Comparison of ENCODE assay signal across 25 cellular contexts in the genomic region with DNA sequence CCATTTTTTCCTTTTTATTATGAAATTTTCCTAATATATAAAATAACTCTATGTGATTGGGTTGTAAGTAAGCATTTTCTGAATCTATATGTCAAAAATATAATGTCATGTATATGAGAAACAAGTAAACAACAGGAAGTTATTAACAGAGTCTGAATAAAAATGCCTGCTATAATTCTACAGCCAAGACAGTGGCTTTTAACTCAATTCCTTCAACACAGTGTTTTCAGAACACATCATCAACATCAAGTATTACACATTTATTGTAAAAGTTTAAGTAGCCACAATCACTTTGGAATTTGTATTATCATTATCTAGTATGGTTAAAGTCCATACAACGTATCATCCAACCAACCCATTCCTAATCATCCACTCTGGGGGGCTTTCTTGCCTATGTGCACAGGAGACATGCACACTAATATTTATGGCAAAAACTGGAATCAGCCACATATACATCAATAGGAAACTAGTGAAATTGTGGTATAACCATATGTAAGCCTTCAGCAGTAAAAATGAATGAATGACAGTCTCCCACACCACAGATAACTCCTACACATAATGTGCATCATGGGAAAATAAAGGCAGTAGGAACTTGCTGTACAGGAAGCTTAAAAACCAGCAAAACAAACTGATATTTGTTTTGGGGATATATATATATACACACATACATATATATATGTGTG. TPM values are rescaled to one million over a fixed set of nuclear protein-coding genes. Genes with fewer than 3 reads are reported as not detected.
A peak's percentile ranks its signal among the peaks of the same experiment; 100 is the strongest.
DNase-seq lines count a peak whose midpoint lies in the region; ATAC-seq, FAIRE-seq and TF ChIP-seq lines count a peak whose summit lies in the region.
"Had no signal": no experiment of that assay in that cellular context is flagged by ENCODE, and none has a peak within 500 bp of the region (broad histone marks: within the 10 kb centered on the region; RNA-seq: fewer than 3 reads in every experiment).

No MANE protein-coding gene starts in this region.

- peak; percentile 57 for ATAC-seq in activated CD4-positive, alpha-beta T cell treated with anti-CD3 and anti-CD28 coated beads for 36 hours
- ATAC-seq in activated CD8-positive, alpha-beta T cell treated with anti-CD3 and anti-CD28 coated beads for 36 hours, result peak; percentile 77
- ATAC-seq in pancreas, result no peak
- ATAC-seq: A549; CD8-positive, alpha-beta T cell; GM12878 had no signal

- no peaks in the 10 kb centered on the region for H3K4me1 ChIP-seq in pancreas
- H3K4me1 ChIP-seq: A549 had no signal

- no peak for TF ChIP-seq CTCF in activated CD8-positive, alpha-beta T cell treated with anti-CD3 and anti-CD28 coated beads for 36 hours (IDR thresholded peaks at IDR 0.05)
- no peak for TF ChIP-seq CTCF in pancreas (IDR thresholded peaks at IDR 0.05)

- CTCF ChIA-PET in activated CD4-positive, alpha-beta T cell treated with anti-CD3 and anti-CD28 coated beads for 36 hours (lab: Charles Lee), result interaction anchor here (0.6 kb wide), 1 partner anchor 31 kb away, joined by 3 read pairs; no protein-coding TSS in a partner anchor
- CTCF ChIA-PET in activated CD8-positive, alpha-beta T cell treated with anti-CD3 and anti-CD28 coated beads for 36 hours (lab: Charles Lee), result no interaction called here
- CTCF ChIA-PET in activated naive CD4-positive, alpha-beta T cell treated with anti-CD3 and anti-CD28 coated beads for 36 hours (lab: Charles Lee), result interaction anchor here (0.6 kb wide), 1 partner anchor 35 kb away, joined by 3 read pairs; no protein-coding TSS in a partner anchor

- FAIRE-seq in GM19239 (lab: Jason Lieb, UNC), result peak; percentile 76
- peak; percentile 29 for FAIRE-seq in pancreas (lab: Jason Lieb, UNC)
- FAIRE-seq: A549, GM12878, GM12892, GM18507 had no signal

- intact Hi-C loops in activated CD4-positive, alpha-beta T cell treated with anti-CD3 and anti-CD28 coated beads for 36 hours (cut with DNase I, micrococcal nuclease), result no loop called here
- intact Hi-C loops in activated CD8-positive, alpha-beta T cell treated with anti-CD3 and anti-CD28 coated beads for 36 hours (cut with micrococcal nuclease), result no loop called here
- intact Hi-C loops in pancreas (cut with DNase I), result no loop called here
- intact Hi-C loops in activated naive CD4-positive, alpha-beta T cell treated with anti-CD3 and anti-CD28 coated beads for 36 hours (cut with micrococcal nuclease), result no loop called here

- DNase-seq in activated CD4-positive, alpha-beta T cell treated with anti-CD3 and anti-CD28 coated beads for 36 hours, result no peak
- no peak for DNase-seq in activated CD4-positive, alpha-beta T cell treated with anti-CD3 and anti-CD28 coated beads for 1 hour
- no peak for DNase-seq in GM19239 (ENCODE audit: insufficient read length, low spot score)
- no peak for DNase-seq in activated CD8-positive, alpha-beta T cell treated with anti-CD3 and anti-CD28 coated beads for 36 hours
- DNase-seq in pancreas, result no peak
- DNase-seq in SK-N-DZ (ENCODE audit: low spot score), result no peak
- no peak for DNase-seq in activated naive CD4-positive, alpha-beta T cell treated with anti-CD3 and anti-CD28 coated beads for 36 hours
- DNase-seq: AML-193; CD4-positive, alpha-beta T cell; CD8-positive, alpha-beta T cell; DMS 273 treated with DMSO at 0.1 percent for 48 hours; DMS153; DMS53; DMS79; DND-41; EL; GDM1 had no signal

- H3K4me1 Mint-ChIP-seq in activated CD4-positive, alpha-beta T cell treated with anti-CD3 and anti-CD28 coated beads for 36 hours, result peaks cover 26% of the 10 kb centered on the region
- H3K4me1 Mint-ChIP-seq in activated CD8-positive, alpha-beta T cell treated with anti-CD3 and anti-CD28 coated beads for 36 hours (ENCODE audit: low read depth), result peaks cover 31% of the 10 kb centered on the region
- peaks cover 23% of the 10 kb centered on the region for H3K4me1 Mint-ChIP-seq in activated naive CD4-positive, alpha-beta T cell treated with anti-CD3 and anti-CD28 coated beads for 36 hours (ENCODE audit: low read depth)

- no peaks in the 10 kb centered on the region for H3K27me3 Mint-ChIP-seq in activated CD4-positive, alpha-beta T cell treated with anti-CD3 and anti-CD28 coated beads for 36 hours
- no peaks in the 10 kb centered on the region for H3K27me3 Mint-ChIP-seq in activated CD8-positive, alpha-beta T cell treated with anti-CD3 and anti-CD28 coated beads for 36 hours
- no peaks in the 10 kb centered on the region for H3K27me3 Mint-ChIP-seq in activated naive CD4-positive, alpha-beta T cell treated with anti-CD3 and anti-CD28 coated beads for 36 hours (ENCODE audit: low read depth)
- H3K27me3 Mint-ChIP-seq: B cell; CD4-positive, alpha-beta T cell had no signal

- POLR2A ChIA-PET in activated CD4-positive, alpha-beta T cell treated with anti-CD3 and anti-CD28 coated beads for 36 hours (lab: Charles Lee), result no interaction called here
- POLR2A ChIA-PET in activated CD8-positive, alpha-beta T cell treated with anti-CD3 and anti-CD28 coated beads for 36 hours (lab: Charles Lee), result no interaction called here

- WGBS in pancreas, 2 donors, result 0% methylated on average over 1 of the region's 1 CpG; no CpG with 5 or more reads in 1 of the 2 donors

- no peaks in the 10 kb centered on the region for H3K9me3 ChIP-seq in pancreas
- H3K9me3 ChIP-seq: A549; BLaER1 treated with 17β-estradiol and CSF1 and Interleukin-3, amounts not matched to agents 10 nM and 100 nM had no signal

- no peak overlapping the region for H3K27ac ChIP-seq in pancreas
- H3K27ac ChIP-seq: 22Rv1; A549; BLaER1 treated with 17β-estradiol and CSF1 and Interleukin-3, amounts not matched to agents 10 nM and 100 nM; C4-2B had no signal

- H3K9me3 Mint-ChIP-seq in activated CD4-positive, alpha-beta T cell treated with anti-CD3 and anti-CD28 coated beads for 36 hours (ENCODE audit: low read depth), result no peaks in the 10 kb centered on the region
- peaks cover 1% of the 10 kb centered on the region for H3K9me3 Mint-ChIP-seq in activated CD8-positive, alpha-beta T cell treated with anti-CD3 and anti-CD28 coated beads for 36 hours
- H3K9me3 Mint-ChIP-seq in activated naive CD4-positive, alpha-beta T cell treated with anti-CD3 and anti-CD28 coated beads for 36 hours, result peaks cover 5% of the 10 kb centered on the region
- H3K9me3 Mint-ChIP-seq: CD4-positive, alpha-beta T cell; CD8-positive, alpha-beta T cell had no signal

- H3K4me3 ChIP-seq in pancreas, result no peak overlapping the region
- H3K4me3 ChIP-seq: A549; BLaER1 treated with 17β-estradiol and CSF1 and Interleukin-3, amounts not matched to agents 10 nM and 100 nM; GM12878 had no signal

- no peaks in the 10 kb centered on the region for H3K36me3 ChIP-seq in pancreas
- H3K36me3 ChIP-seq: BLaER1 treated with 17β-estradiol and CSF1 and Interleukin-3, amounts not matched to agents 10 nM and 100 nM had no signal

- peaks cover 7% of the 10 kb centered on the region for H3K36me3 Mint-ChIP-seq in activated CD4-positive, alpha-beta T cell treated with anti-CD3 and anti-CD28 coated beads for 36 hours (ENCODE audit: low read depth)
- peaks cover 2% of the 10 kb centered on the region for H3K36me3 Mint-ChIP-seq in activated CD8-positive, alpha-beta T cell treated with anti-CD3 and anti-CD28 coated beads for 36 hours (ENCODE audit: low read depth)
- H3K36me3 Mint-ChIP-seq in activated naive CD4-positive, alpha-beta T cell treated with anti-CD3 and anti-CD28 coated beads for 36 hours (ENCODE audit: low read depth), result no peaks in the 10 kb centered on the region
- H3K36me3 Mint-ChIP-seq: CD8-positive, alpha-beta T cell had no signal

- no peaks in the 10 kb centered on the region for H3K27me3 ChIP-seq in pancreas
- H3K27me3 ChIP-seq: BLaER1 treated with 17β-estradiol and CSF1 and Interleukin-3, amounts not matched to agents 10 nM and 100 nM had no signal

- no peak overlapping the region for H3K4me3 Mint-ChIP-seq in activated CD4-positive, alpha-beta T cell treated with anti-CD3 and anti-CD28 coated beads for 36 hours
- no peak overlapping the region for H3K4me3 Mint-ChIP-seq in activated CD8-positive, alpha-beta T cell treated with anti-CD3 and anti-CD28 coated beads for 36 hours
- H3K4me3 Mint-ChIP-seq in activated naive CD4-positive, alpha-beta T cell treated with anti-CD3 and anti-CD28 coated beads for 36 hours, result no peak overlapping the region
- H3K4me3 Mint-ChIP-seq: B cell; CD4-positive, alpha-beta T cell; CD8-positive, alpha-beta T cell had no signal

- H3K27ac Mint-ChIP-seq in activated CD4-positive, alpha-beta T cell treated with anti-CD3 and anti-CD28 coated beads for 36 hours, result peak overlapping the region; percentile 31
- H3K27ac Mint-ChIP-seq in activated CD8-positive, alpha-beta T cell treated with anti-CD3 and anti-CD28 coated beads for 36 hours, result peak overlapping the region; percentile 31
- no peak overlapping the region for H3K27ac Mint-ChIP-seq in activated naive CD4-positive, alpha-beta T cell treated with anti-CD3 and anti-CD28 coated beads for 36 hours
- H3K27ac Mint-ChIP-seq: B cell; CD4-positive, alpha-beta T cell; CD8-positive, alpha-beta T cell had no signal

RNA-seq across cellular contexts. Expression of gene HLA-A, which starts 6.9 kb away (rescaled TPM):
- 1,000 to 10,000 TPM; 1,053 to 1,189 TPM for total RNA-seq in activated CD4-positive, alpha-beta T cell treated with anti-CD3 and anti-CD28 coated beads for 36 hours
- total RNA-seq in activated CD8-positive, alpha-beta T cell treated with anti-CD3 and anti-CD28 coated beads for 36 hours, result 1,000 to 10,000 TPM; 1,275 to 1,335 TPM
- 100 to 1,000 TPM in 2 of 6 donors, 10 to 100 TPM in 4; 63.7 to 374 (median 79.2) TPM for total RNA-seq in pancreas
- polyA plus RNA-seq in pancreas, result 100 to 1,000 TPM; 220 to 350 TPM
- polyA plus RNA-seq in SK-N-DZ (2014; cell fraction: cytosol; rRNA removed), result 35.3 and 39.6 TPM in 2 replicates
- polyA plus RNA-seq in SK-N-DZ (2014; cell fraction: nucleus; rRNA removed), result 41.1 and 48.8 TPM in 2 replicates
- 1,000 to 10,000 TPM; 1,509 to 1,515 TPM for total RNA-seq in activated naive CD4-positive, alpha-beta T cell treated with anti-CD3 and anti-CD28 coated beads for 36 hours

Comparison
In these comparisons a context has a peak if more than half of its experiments do, and no peak if none do; other contexts are left out.
1. ATAC-seq: peak in activated CD4-positive, alpha-beta T cell treated with anti-CD3 and anti-CD28 coated beads for 36 hours (single experiment) and activated CD8-positive, alpha-beta T cell treated with anti-CD3 and anti-CD28 coated beads for 36 hours (single experiment); none in pancreas (0 of 4).